Comparison of ENCODE assay signal across 15 cellular contexts in the genomic region with DNA sequence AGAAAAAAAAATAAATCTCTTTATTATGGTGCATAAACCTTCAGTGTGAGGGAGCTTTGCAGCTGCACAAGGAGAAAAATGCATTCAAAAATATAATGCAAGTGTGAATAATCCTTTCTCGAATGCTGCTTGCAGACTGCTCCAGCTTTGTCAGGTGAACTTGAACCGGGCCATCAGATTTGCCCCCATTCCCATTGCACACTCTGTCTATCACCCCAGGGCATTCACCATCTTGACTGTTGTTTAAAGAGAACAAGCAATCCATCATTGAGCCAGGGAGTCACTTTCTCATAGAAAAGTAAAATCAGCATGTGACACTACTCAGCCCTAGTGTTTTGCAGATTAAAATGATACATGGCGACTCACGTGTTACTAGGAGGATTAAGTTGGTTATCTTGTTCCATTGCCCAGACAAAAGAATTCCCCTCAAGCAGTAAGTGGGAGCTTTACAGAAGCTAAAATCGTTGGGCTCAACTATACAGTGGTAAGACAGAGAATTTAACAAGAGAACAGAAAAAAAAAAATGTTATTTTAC.
DNase-seq lines count a peak whose midpoint lies in the region; ATAC-seq and TF ChIP-seq lines count a peak whose summit lies in the region.
"Had no signal": no experiment of that assay in that cellular context is flagged by ENCODE, and none has a peak within 500 bp of the region (broad histone marks: within the 10 kb centered on the region; RNA-seq: fewer than 3 reads in every experiment).

No MANE protein-coding gene starts in this region.

- H3K9me3 ChIP-seq in SK-N-SH (0 out of 2 replicates have a peak, but pooled peaks cover 4% of the 10 kb centered on the region), testis (no peaks in the 10 kb centered on the region)

- ATAC-seq in SK-N-SH treated with all-trans-retinoic acid at 6 μM for 48 hours = no peak
- ATAC-seq: left ventricle myocardium superior; naive thymus-derived CD4-positive, alpha-beta T cell had no signal

- H3K4me3 ChIP-seq in SK-N-SH (ENCODE audit: low read depth in 2 of 2, low read length in 1 of 2) (no peak overlapping the region), epithelial cell of esophagus (ENCODE audit: low read length) (no peak overlapping the region), testis (no peak overlapping the region)

- TF ChIP-seq EP300 in SK-N-SH (IDR thresholded peaks at IDR 0.05; ENCODE audit: borderline replicate concordance in 1 of 2, low read depth in 1 of 2, low read length in 1 of 2) = no peak

- H3K27me3 ChIP-seq in SK-N-SH (ENCODE audit: insufficient read depth) (no peaks in the 10 kb centered on the region), testis (no peaks in the 10 kb centered on the region)

- no peaks in the 10 kb centered on the region for H3F3A ChIP-seq in SK-N-SH (replicated peaks; ENCODE audit: insufficient read depth)

- intact Hi-C loops in testis (cut with DNase I; ENCODE audit: low total_unique reads) = no loop called here

- TF ChIP-seq CTCF in SK-N-SH (IDR thresholded peaks at IDR 0.05) = no peak
- TF ChIP-seq CTCF in epithelial cell of esophagus (IDR thresholded peaks at IDR 0.05; ENCODE audit: insufficient read depth, low read depth, low read length, missing control alignments) = no peak
- no peak for TF ChIP-seq CTCF in testis (IDR thresholded peaks at IDR 0.05)

- TF ChIP-seq RAD21 in SK-N-SH (IDR thresholded peaks at IDR 0.05; ENCODE audit: low read length) = no peak

- H3K9me2 ChIP-seq in SK-N-SH = no peaks in the 10 kb centered on the region

- H3K36me3 ChIP-seq in SK-N-SH (replicated peaks in 1 of 2; ENCODE audit: control insufficient read depth in 1 of 2, insufficient read depth in 2 of 2, low read length in 1 of 2) (no peaks in the 10 kb centered on the region), testis (ENCODE audit: low read depth, missing control alignments) (no peaks in the 10 kb centered on the region)

- POLR2A ChIA-PET in SK-N-SH (lab: Yijun Ruan, JAX) = no interaction called here

- H4K20me1 ChIP-seq in SK-N-SH (ENCODE audit: insufficient read depth) = no peaks in the 10 kb centered on the region

- H3K4me2 ChIP-seq in SK-N-SH = no peak overlapping the region

- H3K4me1 ChIP-seq in SK-N-SH (ENCODE audit: control insufficient read depth in 1 of 2, insufficient read depth in 2 of 2, low read depth in 1 of 2, low read length in 1 of 2) (no peaks in the 10 kb centered on the region; a peak in 1 of 4 replicates), testis (no peaks in the 10 kb centered on the region)
- H3K4me1 ChIP-seq: Caco-2 had no signal

- WGBS in SK-N-SH (ENCODE audit: low lambda C conversion rate) = 32% methylated on average over 5 of the region's 5 CpGs
- 59 to 69% methylated on average over 5 of the region's 5 CpGs for WGBS in testis, 2 donors

- no peak for TF ChIP-seq POLR2A in testis (IDR thresholded peaks at IDR 0.05)

- DNase-seq in SK-N-SH = peak; percentile 4
- peak; percentile 15 for DNase-seq in NCI-H82 treated with DMSO at 0.1 percent for 48 hours (lab: John Stamatoyannopoulos, UW; ENCODE audit: unreplicated experiment)
- peak; percentile 22 for DNase-seq in epithelial cell of esophagus (ENCODE audit: low read depth)
- peak; percentile 15 for DNase-seq in testis
- no peak for DNase-seq in SHP77 (lab: John Stamatoyannopoulos, UW)
- DNase-seq in UCSD-AML1 (lab: John Stamatoyannopoulos, UW; ENCODE audit: unreplicated experiment) = no peak
- no peak for DNase-seq in COR-L47 (lab: John Stamatoyannopoulos, UW)
- DNase-seq: ACHN; activated CD4-positive, CD25-positive, alpha-beta regulatory T cell; Caco-2; effector CD4-positive, alpha-beta T cell; left ventricle myocardium superior; MV-4-11; naive thymus-derived CD4-positive, alpha-beta T cell had no signal

- no peak overlapping the region for H3K9ac ChIP-seq in SK-N-SH

- CTCF ChIA-PET in SK-N-SH (lab: Yijun Ruan, JAX) = no interaction called here

- H2AFZ ChIP-seq in SK-N-SH (ENCODE audit: low read depth) = no peak overlapping the region

- H3K27ac ChIP-seq in SK-N-SH (ENCODE audit: low read depth in 2 of 2, low read length in 1 of 2) (no peak overlapping the region), testis (no peak overlapping the region)

- H3K79me2 ChIP-seq in SK-N-SH (ENCODE audit: insufficient read depth) = no peaks in the 10 kb centered on the region

TF ChIP-seq in SK-N-SH, 30 proteins besides CTCF, POLR2A, EP300 and RAD21:
- TF ChIP-seq GABPA (IDR thresholded peaks at IDR 0.05; ENCODE audit: low read depth) = no peak
- TF ChIP-seq FOXM1 (IDR thresholded peaks at IDR 0.05; ENCODE audit: low read depth) = no peak
- peak; percentile 90 for TF ChIP-seq RFX5 (IDR thresholded peaks at IDR 0.05; ENCODE audit: low read length)

TF ChIP-seq in SK-N-SH treated with all-trans-retinoic acid at 6 μM for 48 hours, 23 proteins besides CTCF, POLR2A, EP300 and RAD21 (continues in another document):
- TF ChIP-seq, protein P1, sequence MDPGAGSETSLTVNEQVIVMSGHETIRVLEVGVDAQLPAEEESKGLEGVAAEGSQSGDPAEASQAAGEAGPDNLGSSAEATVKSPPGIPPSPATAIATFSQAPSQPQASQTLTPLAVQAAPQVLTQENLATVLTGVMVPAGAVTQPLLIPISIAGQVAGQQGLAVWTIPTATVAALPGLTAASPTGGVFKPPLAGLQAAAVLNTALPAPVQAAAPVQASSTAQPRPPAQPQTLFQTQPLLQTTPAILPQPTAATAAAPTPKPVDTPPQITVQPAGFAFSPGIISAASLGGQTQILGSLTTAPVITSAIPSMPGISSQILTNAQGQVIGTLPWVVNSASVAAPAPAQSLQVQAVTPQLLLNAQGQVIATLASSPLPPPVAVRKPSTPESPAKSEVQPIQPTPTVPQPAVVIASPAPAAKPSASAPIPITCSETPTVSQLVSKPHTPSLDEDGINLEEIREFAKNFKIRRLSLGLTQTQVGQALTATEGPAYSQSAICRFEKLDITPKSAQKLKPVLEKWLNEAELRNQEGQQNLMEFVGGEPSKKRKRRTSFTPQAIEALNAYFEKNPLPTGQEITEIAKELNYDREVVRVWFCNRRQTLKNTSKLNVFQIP (CRISPR knock-in tag; IDR thresholded peaks at IDR 0.05; ENCODE audit: borderline replicate concordance, low read depth) = no peak
- no peak for TF ChIP-seq OSR1 (CRISPR knock-in tag; IDR thresholded peaks at IDR 0.05)
- no peak for TF ChIP-seq ZC3H10 (CRISPR knock-in tag; IDR thresholded peaks at IDR 0.05)
- TF ChIP-seq ZNF8 (CRISPR knock-in tag; IDR thresholded peaks at IDR 0.05) = no peak
- TF ChIP-seq ZFP3 (CRISPR knock-in tag; IDR thresholded peaks at IDR 0.05) = no peak
- no peak for TF ChIP-seq SNAI2 (CRISPR knock-in tag; IDR thresholded peaks at IDR 0.05)
- TF ChIP-seq ZFP30 (CRISPR knock-in tag; IDR thresholded peaks at IDR 0.05) = no peak
- no peak for TF ChIP-seq TOX (CRISPR knock-in tag; IDR thresholded peaks at IDR 0.05; ENCODE audit: borderline replicate concordance)
- no peak for TF ChIP-seq TCF4 (CRISPR knock-in tag; IDR thresholded peaks at IDR 0.05; ENCODE audit: borderline replicate concordance)
- no peak for TF ChIP-seq RARB (CRISPR knock-in tag; IDR thresholded peaks at IDR 0.05)
- TF ChIP-seq, protein P2, sequence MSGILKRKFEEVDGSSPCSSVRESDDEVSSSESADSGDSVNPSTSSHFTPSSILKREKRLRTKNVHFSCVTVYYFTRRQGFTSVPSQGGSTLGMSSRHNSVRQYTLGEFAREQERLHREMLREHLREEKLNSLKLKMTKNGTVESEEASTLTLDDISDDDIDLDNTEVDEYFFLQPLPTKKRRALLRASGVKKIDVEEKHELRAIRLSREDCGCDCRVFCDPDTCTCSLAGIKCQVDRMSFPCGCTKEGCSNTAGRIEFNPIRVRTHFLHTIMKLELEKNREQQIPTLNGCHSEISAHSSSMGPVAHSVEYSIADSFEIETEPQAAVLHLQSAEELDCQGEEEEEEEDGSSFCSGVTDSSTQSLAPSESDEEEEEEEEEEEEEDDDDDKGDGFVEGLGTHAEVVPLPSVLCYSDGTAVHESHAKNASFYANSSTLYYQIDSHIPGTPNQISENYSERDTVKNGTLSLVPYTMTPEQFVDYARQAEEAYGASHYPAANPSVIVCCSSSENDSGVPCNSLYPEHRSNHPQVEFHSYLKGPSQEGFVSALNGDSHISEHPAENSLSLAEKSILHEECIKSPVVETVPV (CRISPR knock-in tag; IDR thresholded peaks at IDR 0.05) = no peak
- no peak for TF ChIP-seq CSDC2 (CRISPR knock-in tag; IDR thresholded peaks at IDR 0.05)
- TF ChIP-seq, protein P3, sequence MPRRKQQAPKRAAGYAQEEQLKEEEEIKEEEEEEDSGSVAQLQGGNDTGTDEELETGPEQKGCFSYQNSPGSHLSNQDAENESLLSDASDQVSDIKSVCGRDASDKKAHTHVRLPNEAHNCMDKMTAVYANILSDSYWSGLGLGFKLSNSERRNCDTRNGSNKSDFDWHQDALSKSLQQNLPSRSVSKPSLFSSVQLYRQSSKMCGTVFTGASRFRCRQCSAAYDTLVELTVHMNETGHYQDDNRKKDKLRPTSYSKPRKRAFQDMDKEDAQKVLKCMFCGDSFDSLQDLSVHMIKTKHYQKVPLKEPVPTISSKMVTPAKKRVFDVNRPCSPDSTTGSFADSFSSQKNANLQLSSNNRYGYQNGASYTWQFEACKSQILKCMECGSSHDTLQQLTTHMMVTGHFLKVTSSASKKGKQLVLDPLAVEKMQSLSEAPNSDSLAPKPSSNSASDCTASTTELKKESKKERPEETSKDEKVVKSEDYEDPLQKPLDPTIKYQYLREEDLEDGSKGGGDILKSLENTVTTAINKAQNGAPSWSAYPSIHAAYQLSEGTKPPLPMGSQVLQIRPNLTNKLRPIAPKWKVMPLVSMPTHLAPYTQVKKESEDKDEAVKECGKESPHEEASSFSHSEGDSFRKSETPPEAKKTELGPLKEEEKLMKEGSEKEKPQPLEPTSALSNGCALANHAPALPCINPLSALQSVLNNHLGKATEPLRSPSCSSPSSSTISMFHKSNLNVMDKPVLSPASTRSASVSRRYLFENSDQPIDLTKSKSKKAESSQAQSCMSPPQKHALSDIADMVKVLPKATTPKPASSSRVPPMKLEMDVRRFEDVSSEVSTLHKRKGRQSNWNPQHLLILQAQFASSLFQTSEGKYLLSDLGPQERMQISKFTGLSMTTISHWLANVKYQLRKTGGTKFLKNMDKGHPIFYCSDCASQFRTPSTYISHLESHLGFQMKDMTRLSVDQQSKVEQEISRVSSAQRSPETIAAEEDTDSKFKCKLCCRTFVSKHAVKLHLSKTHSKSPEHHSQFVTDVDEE (CRISPR knock-in tag; IDR thresholded peaks at IDR 0.05) = no peak
- TF ChIP-seq, protein P4, sequence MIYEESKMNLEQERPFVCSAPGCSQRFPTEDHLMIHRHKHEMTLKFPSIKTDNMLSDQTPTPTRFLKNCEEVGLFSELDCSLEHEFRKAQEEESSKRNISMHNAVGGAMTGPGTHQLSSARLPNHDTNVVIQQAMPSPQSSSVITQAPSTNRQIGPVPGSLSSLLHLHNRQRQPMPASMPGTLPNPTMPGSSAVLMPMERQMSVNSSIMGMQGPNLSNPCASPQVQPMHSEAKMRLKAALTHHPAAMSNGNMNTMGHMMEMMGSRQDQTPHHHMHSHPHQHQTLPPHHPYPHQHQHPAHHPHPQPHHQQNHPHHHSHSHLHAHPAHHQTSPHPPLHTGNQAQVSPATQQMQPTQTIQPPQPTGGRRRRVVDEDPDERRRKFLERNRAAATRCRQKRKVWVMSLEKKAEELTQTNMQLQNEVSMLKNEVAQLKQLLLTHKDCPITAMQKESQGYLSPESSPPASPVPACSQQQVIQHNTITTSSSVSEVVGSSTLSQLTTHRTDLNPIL (CRISPR knock-in tag; IDR thresholded peaks at IDR 0.05; ENCODE audit: low read depth) = no peak

Comparison
In these comparisons a context has a peak if more than half of its experiments do, and no peak if none do; other contexts are left out.
1. DNase-seq: peak in SK-N-SH (single experiment), NCI-H82 treated with DMSO at 0.1 percent for 48 hours (single experiment), epithelial cell of esophagus (single experiment) and testis (single experiment); none in SHP77 (0 of 2), UCSD-AML1 (single experiment) and COR-L47 (single experiment).